Comparison of ENCODE assay signal across 13 cellular contexts in the genomic region with DNA sequence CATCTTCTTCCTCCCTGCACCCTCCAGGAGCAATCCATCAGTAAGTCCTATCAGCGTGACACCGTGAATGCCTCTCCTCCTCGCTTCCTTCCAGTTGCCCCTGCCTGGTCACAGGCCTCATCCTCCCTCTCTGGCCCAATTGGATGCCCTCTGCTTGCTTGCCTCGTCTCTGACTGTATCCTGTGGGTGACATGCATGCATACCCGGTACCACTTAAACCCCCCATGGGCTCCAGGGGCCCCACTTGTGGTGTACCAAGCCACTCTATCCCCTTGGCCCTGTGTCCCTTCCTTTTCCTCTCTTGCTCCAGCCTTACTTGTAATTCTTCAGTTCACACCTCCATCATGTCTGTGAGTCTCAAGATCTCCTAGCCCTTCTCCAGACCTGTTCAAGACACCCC.
"Had no signal": no experiment of that assay in that cellular context is flagged by ENCODE, and none has a peak within 500 bp of the region (broad histone marks: within the 10 kb centered on the region; RNA-seq: fewer than 3 reads in every experiment).

No MANE protein-coding gene starts in this region.

- H3K27ac Mint-ChIP-seq: activated CD4-positive, alpha-beta memory T cell treated with anti-CD3 and anti-CD28 coated beads for 36 hours; activated naive CD4-positive, alpha-beta T cell treated with anti-CD3 and anti-CD28 coated beads for 36 hours; memory B cell; naive thymus-derived CD4-positive, alpha-beta T cell; stimulated activated effector memory CD8-positive, alpha-beta T cell treated with anti-CD3 and anti-CD28 coated beads, Interleukin-12 subunit alpha, Interleukin-12 subunit beta, amount 100 ng/mL, for 72 hours had no signal

- H3K4me1 Mint-ChIP-seq: memory B cell; stimulated activated effector memory CD8-positive, alpha-beta T cell treated with anti-CD3 and anti-CD28 coated beads, Interleukin-12 subunit alpha, Interleukin-12 subunit beta, amount 100 ng/mL, for 72 hours had no signal

- ATAC-seq: body of pancreas; left ventricle myocardium superior; naive thymus-derived CD4-positive, alpha-beta T cell; stimulated activated effector memory CD8-positive, alpha-beta T cell treated with anti-CD3 and anti-CD28 coated beads, Interleukin-12 subunit alpha, Interleukin-12 subunit beta, amount 100 ng/mL, for 72 hours had no signal

- H3K27me3 Mint-ChIP-seq: memory B cell had no signal

- H3K36me3 Mint-ChIP-seq: activated CD4-positive, alpha-beta memory T cell treated with anti-CD3 and anti-CD28 coated beads for 36 hours; memory B cell; naive thymus-derived CD4-positive, alpha-beta T cell; stimulated activated effector memory CD8-positive, alpha-beta T cell treated with anti-CD3 and anti-CD28 coated beads, Interleukin-12 subunit alpha, Interleukin-12 subunit beta, amount 100 ng/mL, for 72 hours had no signal

- DNase-seq: activated CD4-positive, alpha-beta memory T cell treated with anti-CD3 and anti-CD28 coated beads for 36 hours; activated naive CD4-positive, alpha-beta T cell treated with anti-CD3 and anti-CD28 coated beads for 36 hours; activated T-cell treated with anti-CD3 and anti-CD28 coated beads for 4 hours; caudate nucleus; left ventricle myocardium superior; naive thymus-derived CD4-positive, alpha-beta T cell; nucleus accumbens; stimulated activated CD4-positive, alpha-beta T cell treated with anti-CD3 and anti-CD28 coated beads, Interleukin-4, amount 100 ng/mL, for 24 hours; SW 1271; upper lobe of left lung had no signal

- H3K4me3 Mint-ChIP-seq: activated CD4-positive, alpha-beta memory T cell treated with anti-CD3 and anti-CD28 coated beads for 36 hours; activated naive CD4-positive, alpha-beta T cell treated with anti-CD3 and anti-CD28 coated beads for 36 hours; memory B cell; naive thymus-derived CD4-positive, alpha-beta T cell; stimulated activated effector memory CD8-positive, alpha-beta T cell treated with anti-CD3 and anti-CD28 coated beads, Interleukin-12 subunit alpha, Interleukin-12 subunit beta, amount 100 ng/mL, for 72 hours had no signal
